Comparison of ENCODE assay signal across 1 cellular context in genomic region chr21:36235058-36235582, GRCh38.
A peak's percentile ranks its signal among the peaks of the same experiment; 100 is the strongest.
TF ChIP-seq lines count a peak whose summit lies in the region.

No MANE protein-coding gene starts in this region.

TF ChIP-seq in HepG2, 621 proteins besides CTCF, POLR2A, EP300 and RAD21 (continued from another document and continues in another):
- no peak for TF ChIP-seq CEBPZ (IDR thresholded peaks at IDR 0.05; ENCODE audit: low read length)
- TF ChIP-seq ZBTB26 (CRISPR knock-in tag; IDR thresholded peaks at IDR 0.05; ENCODE audit: borderline replicate concordance) = no peak
- TF ChIP-seq ZNF136 (CRISPR knock-in tag; IDR thresholded peaks at IDR 0.05; ENCODE audit: low read depth) = 0 out of 2 replicates have a peak, but pooled peaks have one; percentile 78
- TF ChIP-seq NR3C1 (CRISPR knock-in tag; IDR thresholded peaks at IDR 0.05) = no peak
- no peak for TF ChIP-seq ZNF766 (CRISPR knock-in tag; IDR thresholded peaks at IDR 0.05; ENCODE audit: borderline replicate concordance)
- peak; percentile 95 for TF ChIP-seq FOXO1 (CRISPR knock-in tag; IDR thresholded peaks at IDR 0.05)
- TF ChIP-seq ZNF446 (CRISPR knock-in tag; IDR thresholded peaks at IDR 0.05) = no peak
- TF ChIP-seq ZNF709 (CRISPR knock-in tag; IDR thresholded peaks at IDR 0.05) = no peak
- peak; percentile 23 for TF ChIP-seq TBL1XR1 (IDR thresholded peaks at IDR 0.05; ENCODE audit: borderline replicate concordance, low read length, partially characterized antibody)
- no peak for TF ChIP-seq NFRKB (IDR thresholded peaks at IDR 0.05)
- TF ChIP-seq ZNF441 (CRISPR knock-in tag; IDR thresholded peaks at IDR 0.05; ENCODE audit: borderline replicate concordance) = no peak
- no peak for TF ChIP-seq ZBTB14 (CRISPR knock-in tag; IDR thresholded peaks at IDR 0.05)
- TF ChIP-seq KLF6 (CRISPR knock-in tag; IDR thresholded peaks at IDR 0.05) = no peak
- TF ChIP-seq MNT (IDR thresholded peaks at IDR 0.05) = no peak
- TF ChIP-seq ZSCAN30 (CRISPR knock-in tag; IDR thresholded peaks at IDR 0.05) = no peak
- TF ChIP-seq ZNF343 (CRISPR knock-in tag; IDR thresholded peaks at IDR 0.05) = no peak
- TF ChIP-seq ZNF569 (CRISPR knock-in tag; IDR thresholded peaks at IDR 0.05; ENCODE audit: borderline replicate concordance) = no peak
- TF ChIP-seq U2AF2 (IDR thresholded peaks at IDR 0.05; ENCODE audit: low read depth, low read length) = no peak
- no peak for TF ChIP-seq ZNF879 (CRISPR knock-in tag; IDR thresholded peaks at IDR 0.05)
- no peak for TF ChIP-seq POLR2G (IDR thresholded peaks at IDR 0.05; ENCODE audit: low read depth, low read length)
- no peak for TF ChIP-seq MTERF4 (CRISPR knock-in tag; IDR thresholded peaks at IDR 0.05)
- no peak for TF ChIP-seq ZNF75D (CRISPR knock-in tag; IDR thresholded peaks at IDR 0.05; ENCODE audit: borderline replicate concordance)
- no peak for TF ChIP-seq MAFK (conservative IDR thresholded peaks at IDR 0.05 in 1 of 2, IDR thresholded peaks at IDR 0.05 in 1 of 2; ENCODE audit: low read length in 2 of 2)
- TF ChIP-seq E2F1 (CRISPR knock-in tag; IDR thresholded peaks at IDR 0.05) = no peak
- TF ChIP-seq ZHX1 (CRISPR knock-in tag; IDR thresholded peaks at IDR 0.05; ENCODE audit: low read depth) = no peak
- no peak for TF ChIP-seq ZNF20 (CRISPR knock-in tag; IDR thresholded peaks at IDR 0.05)
- no peak for TF ChIP-seq SIN3B (IDR thresholded peaks at IDR 0.05; ENCODE audit: low read length)
- no peak for TF ChIP-seq BHLHE40 (IDR thresholded peaks at IDR 0.05; ENCODE audit: low read length)
- TF ChIP-seq ZNF83 (CRISPR knock-in tag; IDR thresholded peaks at IDR 0.05; ENCODE audit: borderline replicate concordance) = no peak
- TF ChIP-seq WIZ (CRISPR knock-in tag; IDR thresholded peaks at IDR 0.05) = no peak
- TF ChIP-seq KMT2B (CRISPR knock-in tag; IDR thresholded peaks at IDR 0.05) = peak; percentile 38; the same call in 1 of the 2 replicates
- no peak for TF ChIP-seq ZNF740 (CRISPR knock-in tag; IDR thresholded peaks at IDR 0.05)
- no peak for TF ChIP-seq KAT7 (CRISPR knock-in tag; IDR thresholded peaks at IDR 0.05; ENCODE audit: borderline replicate concordance)
- TF ChIP-seq GABPB1 (CRISPR knock-in tag; IDR thresholded peaks at IDR 0.05) = no peak
- TF ChIP-seq MEF2D (CRISPR knock-in tag; IDR thresholded peaks at IDR 0.05) = peak; percentile 52; the same call in 1 of the 2 replicates
- no peak for TF ChIP-seq NBN (conservative IDR thresholded peaks at IDR 0.05)
- no peak for TF ChIP-seq ZNF333 (CRISPR knock-in tag; IDR thresholded peaks at IDR 0.05; ENCODE audit: borderline replicate concordance)
- no peak for TF ChIP-seq ZSCAN22 (CRISPR knock-in tag; IDR thresholded peaks at IDR 0.05)
- TF ChIP-seq SETDB1 (CRISPR knock-in tag; IDR thresholded peaks at IDR 0.05; ENCODE audit: borderline replicate concordance) = no peak
- no peak for TF ChIP-seq ZNF816 (CRISPR knock-in tag; IDR thresholded peaks at IDR 0.05; ENCODE audit: borderline replicate concordance)
- TF ChIP-seq ZBED4 (CRISPR knock-in tag; IDR thresholded peaks at IDR 0.05; ENCODE audit: borderline replicate concordance) = peak; percentile 79; the same call in 1 of the 2 replicates
- no peak; the same call in 1 of the 2 replicates for TF ChIP-seq TCF7L2 (IDR thresholded peaks at IDR 0.05; ENCODE audit: low read depth, low read length)
- TF ChIP-seq ZEB1 (IDR thresholded peaks at IDR 0.05; ENCODE audit: insufficient replicate concordance, low read depth) = no peak
- no peak for TF ChIP-seq PBX2 (CRISPR knock-in tag; IDR thresholded peaks at IDR 0.05)
- no peak for TF ChIP-seq MAZ (IDR thresholded peaks at IDR 0.05; ENCODE audit: borderline replicate concordance, low read depth, low read length)
- no peak for TF ChIP-seq MAZ (CRISPR knock-in tag; IDR thresholded peaks at IDR 0.05; ENCODE audit: low read depth)
